In genomic region chr5:157710887-157711286, GRCh38 we compare ENCODE assay signal across 12 cellular contexts. TPM values are rescaled to one million over a fixed set of nuclear protein-coding genes. Genes with fewer than 3 reads are reported as not detected.
DNase-seq lines count a peak whose midpoint lies in the region; ATAC-seq and TF ChIP-seq lines count a peak whose summit lies in the region.
"Had no signal": no experiment of that assay in that cellular context is flagged by ENCODE, and none has a peak within 500 bp of the region (broad histone marks: within the 10 kb centered on the region; RNA-seq: fewer than 3 reads in every experiment).

No MANE protein-coding gene starts in this region.

- H3K36me3 ChIP-seq in tibial nerve = no peaks in the 10 kb centered on the region
- H3K36me3 ChIP-seq in Peyer's patch = no peaks in the 10 kb centered on the region

- no peaks in the 10 kb centered on the region for H3K9me3 ChIP-seq in tibial nerve
- no peaks in the 10 kb centered on the region for H3K9me3 ChIP-seq in Peyer's patch

- H3K4me1 ChIP-seq in tibial nerve (no peaks in the 10 kb centered on the region), Peyer's patch (no peaks in the 10 kb centered on the region)

- H3K27me3 ChIP-seq in tibial nerve (no peaks in the 10 kb centered on the region), Peyer's patch (no peaks in the 10 kb centered on the region)

- H3K27me3 Mint-ChIP-seq in naive thymus-derived CD8-positive, alpha-beta T cell = peaks cover 2 to 14% (median 5%) of the 10 kb centered on the region in 5 donors

- H3K4me3 ChIP-seq in AG10803 (ENCODE audit: low read length) = no peak overlapping the region
- H3K4me3 ChIP-seq in tibial nerve = no peak overlapping the region
- H3K4me3 ChIP-seq in Peyer's patch = no peak overlapping the region

- 28 to 32% methylated on average over 2 of the region's 2 CpGs for WGBS in tibial nerve, 2 donors

- H3K4me3 Mint-ChIP-seq in naive thymus-derived CD8-positive, alpha-beta T cell = no peak overlapping the region
- H3K4me3 Mint-ChIP-seq: dendritic cell treated with granulocyte-macrophage colony-stimulating factor and Interleukin-4, amounts not matched to agents 40 ng/mL and 50 ng/mL, for 4 days had no signal

- POLR2A ChIA-PET in naive thymus-derived CD8-positive, alpha-beta T cell (lab: Charles Lee) = no interaction called here

- no peaks in the 10 kb centered on the region for H3K36me3 Mint-ChIP-seq in naive thymus-derived CD8-positive, alpha-beta T cell

- TF ChIP-seq EP300 in tibial nerve (IDR thresholded peaks at IDR 0.05) = no peak

- peak overlapping the region in 1 of 4 donors; percentile 13 for H3K27ac ChIP-seq in tibial nerve
- no peak overlapping the region for H3K27ac ChIP-seq in Peyer's patch

- no peak for TF ChIP-seq CTCF in AG10803 (conservative IDR thresholded peaks at IDR 0.05; ENCODE audit: low read length)
- TF ChIP-seq CTCF in tibial nerve (IDR thresholded peaks at IDR 0.05) = no peak
- no peak for TF ChIP-seq CTCF in Peyer's patch (IDR thresholded peaks at IDR 0.05)

- H3K4me1 Mint-ChIP-seq in naive thymus-derived CD8-positive, alpha-beta T cell = no peaks in the 10 kb centered on the region

- ATAC-seq in naive thymus-derived CD8-positive, alpha-beta T cell = no peak
- ATAC-seq: left ventricle myocardium superior had no signal

- H3K9me3 Mint-ChIP-seq in naive thymus-derived CD8-positive, alpha-beta T cell = no peaks in the 10 kb centered on the region
- H3K9me3 Mint-ChIP-seq: dendritic cell treated with granulocyte-macrophage colony-stimulating factor and Interleukin-4, amounts not matched to agents 40 ng/mL and 50 ng/mL, for 4 days had no signal

- no peak for TF ChIP-seq POLR2A in tibial nerve (IDR thresholded peaks at IDR 0.05)
- no peak for TF ChIP-seq POLR2A in Peyer's patch (IDR thresholded peaks at IDR 0.05)

- DNase-seq in AG10803 (ENCODE audit: low read depth) (peak; percentile 87), HPDE6-E6E7 (ENCODE audit: extremely low spot score) (peak; percentile 8), astrocyte of the hippocampus (ENCODE audit: low read depth, low spot score) (peak; percentile 52), kidney glomerular epithelial cell (lab: John Stamatoyannopoulos, UW) (peak; percentile 30), tibial nerve (ENCODE audit: low spot score in 2 of 2) (no peak), Peyer's patch (no peak)
- DNase-seq in naive thymus-derived CD8-positive, alpha-beta T cell = no peak
- no peak for DNase-seq in activated naive CD4-positive, alpha-beta T cell treated with anti-CD3 and anti-CD28 coated beads, Interleukin-2, amount 50 U/mL, for 16 hours
- DNase-seq: activated gamma-delta T cell treated with Interleukin-2 at 50 U/mL for 16 hours, left ventricle myocardium superior, NCI-H1694 had no signal

- no peak overlapping the region for H3K27ac Mint-ChIP-seq in naive thymus-derived CD8-positive, alpha-beta T cell
- H3K27ac Mint-ChIP-seq: dendritic cell treated with granulocyte-macrophage colony-stimulating factor and Interleukin-4, amounts not matched to agents 40 ng/mL and 50 ng/mL, for 4 days had no signal

RNA-seq across cellular contexts. Expression of gene THG1L, which starts 20.3 kb away (rescaled TPM):
- 10 to 100 TPM in 2 of 4 donors, 1 to 10 TPM in 2; 4.9 to 11.5 (median 9.2) TPM for total RNA-seq in tibial nerve
- total RNA-seq in naive thymus-derived CD8-positive, alpha-beta T cell = 10 to 100 TPM; 13.4 TPM
- 1 to 10 TPM; 6.3 to 9.0 (median 8.0) TPM for polyA plus RNA-seq in naive thymus-derived CD8-positive, alpha-beta T cell
- total RNA-seq in Peyer's patch = 10 to 100 TPM in 2 of 4 donors, 1 to 10 TPM in 2; 4.0 to 29.7 (median 8.9) TPM

RNA-seq across cellular contexts. Expression of gene LSM11, which starts 32.6 kb away (rescaled TPM):
- 1 to 10 TPM; 2.1 to 4.2 (median 3.6) TPM for total RNA-seq in tibial nerve
- total RNA-seq in naive thymus-derived CD8-positive, alpha-beta T cell = 1 to 10 TPM; 5.1 to 5.2 TPM
- polyA plus RNA-seq in naive thymus-derived CD8-positive, alpha-beta T cell = under 1 TPM; 0.36 to 0.64 (median 0.42) TPM
- 1 to 10 TPM; 3.3 to 3.8 (median 3.6) TPM for total RNA-seq in Peyer's patch

RNA-seq across cellular contexts. Expression of gene C5orf52, which starts 39.6 kb away (rescaled TPM):
- total RNA-seq in tibial nerve = not detected
- total RNA-seq in naive thymus-derived CD8-positive, alpha-beta T cell = not detected
- polyA plus RNA-seq in naive thymus-derived CD8-positive, alpha-beta T cell = not detected
- total RNA-seq in Peyer's patch = 1 to 10 TPM in 1 of 4 donors, not detected in 3; 1.7 TPM
- total RNA-seq: left ventricle myocardium superior had no signal

RNA-seq across cellular contexts. Expression of gene SOX30, which starts 58.6 kb away (rescaled TPM):
- under 1 TPM in 1 of 4 donors, not detected in 3; 0.20 TPM for total RNA-seq in tibial nerve
- under 1 TPM; 0.14 to 0.44 TPM for total RNA-seq in naive thymus-derived CD8-positive, alpha-beta T cell
- under 1 TPM; 0.07 to 0.16 (median 0.12) TPM for polyA plus RNA-seq in naive thymus-derived CD8-positive, alpha-beta T cell
- total RNA-seq in Peyer's patch = 1 to 10 TPM in 1 of 4 donors, under 1 TPM in 1, not detected in 2; 0.66 to 1.8 TPM
- total RNA-seq: left ventricle myocardium superior had no signal

Comparison
In these comparisons a context has a peak if more than half of its experiments do, and no peak if none do; other contexts are left out.
1. DNase-seq: peak in AG10803 (single experiment), HPDE6-E6E7 (single experiment), astrocyte of the hippocampus (single experiment) and kidney glomerular epithelial cell (single experiment); none in tibial nerve (0 of 2), naive thymus-derived CD8-positive, alpha-beta T cell (0 of 10), Peyer's patch (0 of 3) and activated naive CD4-positive, alpha-beta T cell treated with anti-CD3 and anti-CD28 coated beads, Interleukin-2, amount 50 U/mL, for 16 hours (single experiment).